ENCODE assay signal across 8 cellular contexts in the genomic region with DNA sequence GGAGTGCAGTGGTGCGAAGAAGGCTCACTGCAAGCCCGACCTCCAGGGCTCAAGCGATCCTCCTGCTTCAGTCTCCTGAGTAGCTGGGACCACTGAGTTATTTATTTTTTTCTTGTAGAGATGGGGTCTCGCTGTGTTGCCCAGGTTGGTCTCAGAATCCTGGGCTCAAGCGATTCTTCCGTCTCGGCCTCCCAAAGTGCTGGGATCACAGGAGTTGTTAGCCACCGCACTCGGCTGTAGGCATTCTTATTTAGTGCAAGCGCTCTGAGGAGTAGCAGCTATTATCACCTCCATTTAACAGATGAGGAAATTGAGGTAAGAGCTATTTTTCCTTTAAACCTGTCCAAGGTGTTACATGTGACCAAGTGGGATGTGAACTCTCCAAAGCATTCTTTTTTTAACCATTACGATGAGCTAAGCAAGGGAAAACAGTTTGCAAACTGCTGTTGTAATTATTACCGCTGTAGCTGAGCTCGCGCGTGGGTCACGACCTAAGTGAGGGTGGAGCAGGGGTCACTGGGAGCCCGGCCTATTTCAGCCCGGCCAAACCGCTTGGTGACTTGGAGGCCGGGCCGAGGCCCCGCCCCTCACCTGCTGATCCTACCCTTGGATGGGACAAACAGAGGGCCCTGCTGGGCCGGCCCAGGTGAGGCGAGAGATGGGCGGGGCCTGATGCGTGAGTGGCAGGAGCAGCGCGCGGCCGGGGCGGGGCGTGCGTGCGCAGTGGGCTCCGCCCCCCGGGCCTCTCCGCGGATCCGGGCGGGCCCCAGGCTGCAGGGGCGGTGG. TPM values are rescaled to one million over a fixed set of nuclear protein-coding genes. Genes with fewer than 3 reads are reported as not detected.
DNase-seq lines count a peak whose midpoint lies in the region; ATAC-seq and TF ChIP-seq lines count a peak whose summit lies in the region.

No MANE protein-coding gene starts in this region.

- peak overlapping the region; percentile 35; the same call in 1 of the 2 replicates for H3K4me3 ChIP-seq in PC-9
- peak overlapping the region; percentile 24 to 92 (median 72) for H3K4me3 ChIP-seq in esophagus squamous epithelium

- ATAC-seq in GM21367 (IDR thresholded peaks at IDR 0.05; ENCODE audit: unreplicated experiment), result peak; percentile 75
- peak; percentile 94 to 95 for ATAC-seq in activated T-cell treated with anti-CD3 and anti-CD28 coated beads, Interleukin-2, amount 50 U/mL, for 72 hours (replicated peaks in 1 of 2)

- H4K20me1 ChIP-seq in PC-9 (ENCODE audit: insufficient read depth), result no peaks in the 10 kb centered on the region

- intact Hi-C loops in CD14-positive monocyte (cut with micrococcal nuclease), result loop anchor here in 1 of 2 donors (10.0 kb wide), 1 partner anchor 188 kb away; a partner anchor contains a TSS
- intact Hi-C loops in PC-9 (cut with micrococcal nuclease; ENCODE audit: unreplicated experiment), result no loop called here
- intact Hi-C loops in esophagus squamous epithelium (cut with DNase I), result no loop called here

- peaks cover 27% of the 10 kb centered on the region for H3K4me1 Mint-ChIP-seq in CD14-positive monocyte
- H3K4me1 Mint-ChIP-seq in activated T-cell treated with anti-CD3 and anti-CD28 coated beads, Interleukin-2, amount 50 U/mL, for 72 hours (ENCODE audit: low read depth), result peaks cover 25% of the 10 kb centered on the region

- H3F3A ChIP-seq in PC-9 (ENCODE audit: insufficient read depth, low read depth), result peaks cover 5% of the 10 kb centered on the region; the same call in 1 of the 2 replicates

- peak overlapping the region in 1 of 7 donors; percentile 54 for H3K27ac Mint-ChIP-seq in CD14-positive monocyte
- no peak overlapping the region for H3K27ac Mint-ChIP-seq in activated T-cell treated with anti-CD3 and anti-CD28 coated beads, Interleukin-2, amount 50 U/mL, for 72 hours

- H3K4me2 ChIP-seq in PC-9, result peak overlapping the region; percentile 71

- H3K27me3 ChIP-seq in PC-9 (ENCODE audit: insufficient read depth, low read depth), result no peaks in the 10 kb centered on the region
- H3K27me3 ChIP-seq in esophagus squamous epithelium, result peaks cover 0 to 5% (median 0%) of the 10 kb centered on the region in 4 donors

- peaks cover 3 to 8% of the 10 kb centered on the region in 2 donors for H3K36me3 Mint-ChIP-seq in CD14-positive monocyte
- no peaks in the 10 kb centered on the region for H3K36me3 Mint-ChIP-seq in activated T-cell treated with anti-CD3 and anti-CD28 coated beads, Interleukin-2, amount 50 U/mL, for 72 hours (ENCODE audit: insufficient read depth in 2 of 2)

- POLR2A ChIA-PET in PC-9 (lab: Charles Lee; ENCODE audit: unreplicated experiment), result interaction anchor here (0.6 kb wide), 2 partner anchors 113 to 331 kb away, joined by 3 to 10 read pairs; no protein-coding TSS in a partner anchor

- peak overlapping the region; percentile 76 to 87 for H3K4me3 Mint-ChIP-seq in CD14-positive monocyte
- peak overlapping the region; percentile 74 to 84 for H3K4me3 Mint-ChIP-seq in activated T-cell treated with anti-CD3 and anti-CD28 coated beads, Interleukin-2, amount 50 U/mL, for 72 hours

- peaks cover 64 to 81% (median 74%) of the 10 kb centered on the region in 3 donors for H3K27me3 Mint-ChIP-seq in CD14-positive monocyte (ENCODE audit: low read depth in 3 of 3)
- peaks cover 57% of the 10 kb centered on the region for H3K27me3 Mint-ChIP-seq in activated T-cell treated with anti-CD3 and anti-CD28 coated beads, Interleukin-2, amount 50 U/mL, for 72 hours (ENCODE audit: low read depth)

- H3K79me2 ChIP-seq in PC-9 (ENCODE audit: low read depth), result no peaks in the 10 kb centered on the region

- no peaks in the 10 kb centered on the region for H3K9me2 ChIP-seq in PC-9 (ENCODE audit: insufficient read depth)

- DNase-seq in CD14-positive monocyte (ENCODE audit: low spot score) (no peak), HUDEP-2 (lab: John Stamatoyannopoulos, UW; ENCODE audit: unreplicated experiment in 76 of 76) (peak in 75 of 76 experiments; percentile 32 to 93 (median 83)), PC-9 (peak; percentile 86 to 95), esophagus squamous epithelium (lab: John Stamatoyannopoulos, UW) (peak; percentile 29), myocyte (ENCODE audit: low read depth) (peak; percentile 77)
- DNase-seq in activated T-cell treated with anti-CD3 and anti-CD28 coated beads, Interleukin-2, amount 50 U/mL, for 72 hours, result peak; percentile 89 to 92
- peak; percentile 54 to 58 for DNase-seq in stimulated activated CD8-positive, alpha-beta memory T cell treated with anti-CD3 and anti-CD28 coated beads, Interleukin-7, amount 100 ng/mL, for 1 hour (ENCODE audit: low read depth in 2 of 2)

- BruUV-seq in PC-9 (replicated peaks; lab: Mats Ljungman, UMichigan), result no TSS peak

- TF ChIP-seq POLR2A in esophagus squamous epithelium (IDR thresholded peaks at IDR 0.05), result no peak

- no peaks in the 10 kb centered on the region for H3K9me3 ChIP-seq in PC-9 (ENCODE audit: insufficient read depth, low read depth)
- no peaks in the 10 kb centered on the region for H3K9me3 ChIP-seq in esophagus squamous epithelium

- peaks cover 0 to 21% (median 11%) of the 10 kb centered on the region in 7 donors for H3K9me3 Mint-ChIP-seq in CD14-positive monocyte
- H3K9me3 Mint-ChIP-seq in activated T-cell treated with anti-CD3 and anti-CD28 coated beads, Interleukin-2, amount 50 U/mL, for 72 hours, result no peaks in the 10 kb centered on the region

- CTCF ChIA-PET in PC-9 (lab: Charles Lee), result no interaction called here

- peak overlapping the region; percentile 9; the same call in 1 of the 2 replicates for H2AFZ ChIP-seq in PC-9

- 42 to 60% methylated on average over 7 to 20 of the region's 41 CpGs for WGBS in esophagus squamous epithelium, 2 donors

- H3K36me3 ChIP-seq in PC-9 (ENCODE audit: low read depth), result no peaks in the 10 kb centered on the region
- H3K36me3 ChIP-seq in esophagus squamous epithelium, result no peaks in the 10 kb centered on the region

- no peak for TF ChIP-seq CTCF in CD14-positive monocyte (IDR thresholded peaks at IDR 0.05)
- TF ChIP-seq CTCF in PC-9 (conservative IDR thresholded peaks at IDR 0.05), result no peak
- no peak for TF ChIP-seq CTCF in esophagus squamous epithelium (IDR thresholded peaks at IDR 0.05)

- H3K4me1 ChIP-seq in PC-9 (replicated peaks; ENCODE audit: insufficient read depth), result 0 out of 2 replicates have a peak, but pooled peaks cover 5% of the 10 kb centered on the region
- H3K4me1 ChIP-seq in esophagus squamous epithelium, result peaks cover 30 to 66% (median 30%) of the 10 kb centered on the region in 3 donors

- no peak overlapping the region for H3K27ac ChIP-seq in PC-9
- peak overlapping the region; percentile 89 to 97 (median 92) for H3K27ac ChIP-seq in esophagus squamous epithelium

RNA-seq across cellular contexts. Expression of a gene that starts 0.4 kb away (rescaled TPM):
- 1 to 10 TPM in 1 of 2 donors, under 1 TPM in 1; 0.69 to 1.6 TPM for polyA plus RNA-seq in CD14-positive monocyte
- 4.6 and 6.1 TPM in 2 replicates for total RNA-seq in PC-9 (2021)
- total RNA-seq in activated T-cell treated with anti-CD3 and anti-CD28 coated beads, Interleukin-2, amount 50 U/mL, for 72 hours, result under 1 TPM; 0.09 to 0.53 TPM
- total RNA-seq in esophagus squamous epithelium, result 10 to 100 TPM; 34.3 to 64.8 (median 47.7) TPM
- total RNA-seq in myocyte, result 78.1 and 84.1 TPM in 2 replicates
- polyA plus RNA-seq in myocyte (2012), result 34.6 TPM

RNA-seq across cellular contexts. Expression of a gene that starts 10.8 kb away (rescaled TPM):
- not detected for polyA plus RNA-seq in CD14-positive monocyte
- not detected in 2 replicates for total RNA-seq in PC-9 (2021)
- not detected for total RNA-seq in activated T-cell treated with anti-CD3 and anti-CD28 coated beads, Interleukin-2, amount 50 U/mL, for 72 hours
- under 1 TPM in 1 of 4 donors, not detected in 3; 0.38 TPM for total RNA-seq in esophagus squamous epithelium
- not detected in 2 replicates for total RNA-seq in myocyte
- not detected for polyA plus RNA-seq in myocyte (2012)
